20 cellular contexts compared by ENCODE assay signal in genomic region chr2:69566669-69567068, GRCh38.
A peak's percentile ranks its signal among the peaks of the same experiment; 100 is the strongest.
DNase-seq lines count a peak whose midpoint lies in the region; ATAC-seq, FAIRE-seq and TF ChIP-seq lines count a peak whose summit lies in the region.
"Had no signal": no experiment of that assay in that cellular context is flagged by ENCODE, and none has a peak within 500 bp of the region (broad histone marks: within the 10 kb centered on the region; RNA-seq: fewer than 3 reads in every experiment).

No MANE protein-coding gene starts in this region.

- H3K4me3 ChIP-seq in astrocyte (ENCODE audit: insufficient read depth, low read depth, low read length) (no peak overlapping the region), psoas muscle (no peak overlapping the region)
- H3K4me3 ChIP-seq: upper lobe of right lung had no signal

- no peak for DNase-seq in activated T-cell treated with anti-CD3 and anti-CD28 coated beads, Interleukin-2, amount 50 U/mL, for 24 hours
- no peak for DNase-seq in activated T-cell treated with anti-CD3 and anti-CD28 coated beads, Interleukin-2, amount 50 U/mL, for 1 hour
- DNase-seq in Calu3 (no peak), astrocyte (ENCODE audit: low read depth) (no peak), psoas muscle (no peak), NCI-H187 treated with DMSO at 0.1 percent for 48 hours (lab: John Stamatoyannopoulos, UW) (no peak)
- DNase-seq: ACHN; activated naive CD8-positive, alpha-beta T cell treated with anti-CD3 and anti-CD28 coated beads, Interleukin-2, amount 10 ng/mL, durations not matched to agents 7 days and 5 days; NCI-H1694; NCI-H446 treated with DMSO at 0.1 percent for 48 hours; SIG-M5; stimulated activated CD4-positive, alpha-beta T cell treated with anti-CD3 and anti-CD28 coated beads, Interleukin-4, amount 100 ng/mL, for 24 hours; upper lobe of right lung had no signal

- peaks cover 92% of the 10 kb centered on the region for H3K4me1 Mint-ChIP-seq in activated T-cell treated with anti-CD3 and anti-CD28 coated beads, Interleukin-2, amount 50 U/mL, for 24 hours (ENCODE audit: low read depth)
- peaks cover 50% of the 10 kb centered on the region for H3K4me1 Mint-ChIP-seq in Calu3 (ENCODE audit: low read depth, unreplicated experiment)
- peaks cover 41% of the 10 kb centered on the region for H3K4me1 Mint-ChIP-seq in astrocyte (ENCODE audit: low read depth, unreplicated experiment)

- BruUV-seq in Calu3 (replicated peaks; lab: Mats Ljungman, UMichigan) = no TSS peak

- peaks cover 91% of the 10 kb centered on the region for H3K79me2 ChIP-seq in astrocyte (ENCODE audit: insufficient read depth, low read length)

- peak overlapping the region; percentile 28 for H3K4me2 ChIP-seq in astrocyte (ENCODE audit: low read length)

- ATAC-seq in psoas muscle (peak in 1 of 4 donors; percentile 18), GM19467 (IDR thresholded peaks at IDR 0.05; ENCODE audit: unreplicated experiment) (no peak), HG02840 (IDR thresholded peaks at IDR 0.05; ENCODE audit: low FRiP score, unreplicated experiment) (no peak)
- ATAC-seq: sciatic nerve had no signal

- intact Hi-C loops in Calu3 (cut with micrococcal nuclease; ENCODE audit: unreplicated experiment) = loop anchor here (5.0 kb wide), 2 partner anchors 36 to 76 kb away; partner anchors contain the start of gene AAK1
- intact Hi-C loops in psoas muscle (cut with DNase I) = loop anchor here in 1 of 2 donors (5.0 kb wide), 1 partner anchor 76 kb away; the partner anchor contains the start of gene AAK1

- CTCF ChIA-PET in Calu3 (lab: Charles Lee) = no interaction called here

- H3K9me3 ChIP-seq in astrocyte (ENCODE audit: insufficient read depth, low read depth, low read length) (no peaks in the 10 kb centered on the region), psoas muscle (no peaks in the 10 kb centered on the region)
- H3K9me3 ChIP-seq: upper lobe of right lung had no signal

- H4K20me1 ChIP-seq in astrocyte (ENCODE audit: insufficient read depth, low read length) = peaks cover 95% of the 10 kb centered on the region

- no peaks in the 10 kb centered on the region for H3K9me3 Mint-ChIP-seq in activated T-cell treated with anti-CD3 and anti-CD28 coated beads, Interleukin-2, amount 50 U/mL, for 24 hours
- H3K9me3 Mint-ChIP-seq in Calu3 (ENCODE audit: low read depth, unreplicated experiment) (no peaks in the 10 kb centered on the region), astrocyte (ENCODE audit: unreplicated experiment) (no peaks in the 10 kb centered on the region)
- H3K9me3 Mint-ChIP-seq: activated naive CD8-positive, alpha-beta T cell treated with anti-CD3 and anti-CD28 coated beads, Interleukin-2, amount 10 ng/mL, durations not matched to agents 7 days and 5 days; memory B cell had no signal

- H3K36me3 Mint-ChIP-seq in activated T-cell treated with anti-CD3 and anti-CD28 coated beads, Interleukin-2, amount 50 U/mL, for 24 hours (ENCODE audit: low read depth) = peaks cover 7% of the 10 kb centered on the region
- no peaks in the 10 kb centered on the region for H3K36me3 Mint-ChIP-seq in Calu3 (ENCODE audit: insufficient read depth, unreplicated experiment)
- no peaks in the 10 kb centered on the region for H3K36me3 Mint-ChIP-seq in astrocyte (ENCODE audit: low read depth, unreplicated experiment)
- H3K36me3 Mint-ChIP-seq: memory B cell had no signal

- WGBS in psoas muscle, 3 donors = 80 to 100% (median 87%) methylated on average over 4 of the region's 4 CpGs

- H3K27ac ChIP-seq in astrocyte (ENCODE audit: low read depth, low read length) = no peak overlapping the region
- H3K27ac ChIP-seq in psoas muscle = peak overlapping the region; percentile 44
- H3K27ac ChIP-seq: upper lobe of right lung had no signal

- no peak for TF ChIP-seq CTCF in Calu3 (IDR thresholded peaks at IDR 0.05; ENCODE audit: unreplicated experiment)
- no peak for TF ChIP-seq CTCF in astrocyte (IDR thresholded peaks at IDR 0.05; ENCODE audit: insufficient read depth, low read depth, low read length)
- TF ChIP-seq CTCF in psoas muscle (IDR thresholded peaks at IDR 0.05) = no peak

- no peak overlapping the region for H3K9ac ChIP-seq in astrocyte (ENCODE audit: low read length)

- H3K27ac Mint-ChIP-seq in activated T-cell treated with anti-CD3 and anti-CD28 coated beads, Interleukin-2, amount 50 U/mL, for 24 hours = peak overlapping the region; percentile 85
- H3K27ac Mint-ChIP-seq in Calu3 (ENCODE audit: unreplicated experiment) (peak overlapping the region; percentile 15), astrocyte (ENCODE audit: unreplicated experiment) (peak overlapping the region; percentile 51)
- H3K27ac Mint-ChIP-seq: memory B cell had no signal

- no peak overlapping the region for H2AFZ ChIP-seq in astrocyte (ENCODE audit: low read depth, low read length)

- H3K4me3 Mint-ChIP-seq in activated T-cell treated with anti-CD3 and anti-CD28 coated beads, Interleukin-2, amount 50 U/mL, for 24 hours = no peak overlapping the region
- H3K4me3 Mint-ChIP-seq in Calu3 (ENCODE audit: low read depth, unreplicated experiment) = no peak overlapping the region
- no peak overlapping the region for H3K4me3 Mint-ChIP-seq in astrocyte (ENCODE audit: unreplicated experiment)
- H3K4me3 Mint-ChIP-seq: activated naive CD8-positive, alpha-beta T cell treated with anti-CD3 and anti-CD28 coated beads, Interleukin-2, amount 10 ng/mL, durations not matched to agents 7 days and 5 days; memory B cell had no signal

- H3K36me3 ChIP-seq in astrocyte (ENCODE audit: insufficient read depth, low read length) = no peaks in the 10 kb centered on the region
- H3K36me3 ChIP-seq in psoas muscle (ENCODE audit: insufficient read depth in 1 of 2, low read depth in 1 of 2) = no peaks in the 10 kb centered on the region
- H3K36me3 ChIP-seq: upper lobe of right lung had no signal

- H3K27me3 ChIP-seq in astrocyte (ENCODE audit: insufficient read depth, low read length) = no peaks in the 10 kb centered on the region
- H3K27me3 ChIP-seq in psoas muscle (ENCODE audit: insufficient read depth in 3 of 3, low read length in 2 of 3) = no peaks in the 10 kb centered on the region
- H3K27me3 ChIP-seq: upper lobe of right lung had no signal

- H3K27me3 Mint-ChIP-seq in activated T-cell treated with anti-CD3 and anti-CD28 coated beads, Interleukin-2, amount 50 U/mL, for 24 hours = no peaks in the 10 kb centered on the region
- H3K27me3 Mint-ChIP-seq in Calu3 (ENCODE audit: unreplicated experiment) = no peaks in the 10 kb centered on the region
- H3K27me3 Mint-ChIP-seq in astrocyte (ENCODE audit: low read depth, unreplicated experiment) = no peaks in the 10 kb centered on the region
- H3K27me3 Mint-ChIP-seq: activated naive CD8-positive, alpha-beta T cell treated with anti-CD3 and anti-CD28 coated beads, Interleukin-2, amount 10 ng/mL, durations not matched to agents 7 days and 5 days had no signal

- no peak for FAIRE-seq in astrocyte (lab: Jason Lieb, UNC)
- FAIRE-seq: frontal cortex, H54, HTR-8/SVneo had no signal

- peaks cover 11% of the 10 kb centered on the region for H3K4me1 ChIP-seq in astrocyte (ENCODE audit: insufficient read depth, low read length)
- peaks cover 46% of the 10 kb centered on the region for H3K4me1 ChIP-seq in psoas muscle

Comparison
In these comparisons a context has a peak if more than half of its experiments do, and no peak if none do; other contexts are left out.
1. H3K27ac Mint-ChIP-seq: peak in every context shown above with its lines; median percentile 85 in activated T-cell treated with anti-CD3 and anti-CD28 coated beads, Interleukin-2, amount 50 U/mL, for 24 hours; 51 in astrocyte; 15 in Calu3.